9 cellular contexts compared by ENCODE assay signal in genomic region chr17:50950002-50950877, GRCh38.
DNase-seq lines count a peak whose midpoint lies in the region; ATAC-seq, FAIRE-seq and TF ChIP-seq lines count a peak whose summit lies in the region.
"Had no signal": no experiment of that assay in that cellular context is flagged by ENCODE, and none has a peak within 500 bp of the region (broad histone marks: within the 10 kb centered on the region; RNA-seq: fewer than 3 reads in every experiment).

No MANE protein-coding gene starts in this region.

- BruUV-seq in Caco-2 (replicated peaks; lab: Mats Ljungman, UMichigan): no TSS peak

- H3K56ac ChIP-seq in H1 (replicated peaks; ENCODE audit: insufficient read length, low read depth, low read length): no peak overlapping the region

- peak overlapping the region; percentile 2 for H4K5ac ChIP-seq in H1 (ENCODE audit: insufficient read length, low read depth, low read length)

- H4K20me1 ChIP-seq in H1 (replicated peaks in 1 of 2; ENCODE audit: control insufficient read depth in 1 of 2, insufficient read depth in 2 of 2, low read length in 2 of 2): no peaks in the 10 kb centered on the region

- H3K9ac ChIP-seq in H1 (replicated peaks in 1 of 4; ENCODE audit: extremely low read depth in 1 of 4, low read depth in 3 of 4, low read length in 3 of 4): no peak overlapping the region
- peak overlapping the region; percentile 94 for H3K9ac ChIP-seq in mesenchymal stem cell (ENCODE audit: low read length)

- H4K8ac ChIP-seq in H1 (ENCODE audit: extremely low read depth, insufficient read depth, low read length) (0 out of 2 replicates have a peak overlapping the region, but pooled peaks have one; percentile 83), mesenchymal stem cell (ENCODE audit: low read length) (peak overlapping the region; percentile 89)

- peaks cover 28% of the 10 kb centered on the region for H3K4me1 ChIP-seq in Caco-2
- peaks cover 3 to 32% (median 23%) of the 10 kb centered on the region in 4 experiments for H3K4me1 ChIP-seq in H1 (replicated peaks in 1 of 4; ENCODE audit: control insufficient read depth in 3 of 4, insufficient read depth in 4 of 4, low read length in 3 of 4)
- peaks cover 65% of the 10 kb centered on the region for H3K4me1 ChIP-seq in mesenchymal stem cell (ENCODE audit: control insufficient read depth, insufficient read depth, low read depth, low read length)

- no peak for TF ChIP-seq POLR2A in H1 (IDR thresholded peaks at IDR 0.05; ENCODE audit: control extremely low read depth in 1 of 2, low read depth in 2 of 2, low read length in 2 of 2)

- intact Hi-C loops in Caco-2 (cut with micrococcal nuclease; ENCODE audit: unreplicated experiment): loop anchor here (1.0 to 2.0 kb wide), 5 partner anchors 45 to 167 kb away; no protein-coding TSS in a partner anchor
- intact Hi-C loops in activated CD8-positive, alpha-beta T cell treated with anti-CD3 and anti-CD28 coated beads for 36 hours (cut with micrococcal nuclease): loop anchor here (10.0 kb wide), 1 partner anchor 165 kb away; no protein-coding TSS in a partner anchor

- peak overlapping the region; percentile 65; the same call in 1 of the 2 replicates for H2BK15ac ChIP-seq in H1 (ENCODE audit: low read length)
- peak overlapping the region; percentile 99 for H2BK15ac ChIP-seq in mesenchymal stem cell (ENCODE audit: low read depth, poor library complexity, severe bottlenecking)

- no peak overlapping the region for H3K14ac ChIP-seq in H1 (ENCODE audit: insufficient read length)
- no peak overlapping the region for H3K14ac ChIP-seq in mesenchymal stem cell (ENCODE audit: low read length in 2 of 2)

- H4K91ac ChIP-seq in H1 (replicated peaks; ENCODE audit: insufficient read length, low read length) (peak overlapping the region; percentile 93), mesenchymal stem cell (ENCODE audit: low read length) (peak overlapping the region; percentile 89)

- 0 out of 2 replicates have a peak overlapping the region, but pooled peaks have one; percentile 16 for H2AFZ ChIP-seq in H1 (ENCODE audit: low read length)
- peak overlapping the region; percentile 36 for H2AFZ ChIP-seq in mesenchymal stem cell (ENCODE audit: low read depth, low read length)

- no peaks in the 10 kb centered on the region for H3K23me2 ChIP-seq in H1 (ENCODE audit: low read depth, low read length)

- H3K18ac ChIP-seq in H1 (ENCODE audit: extremely low read depth, low read length) (peak overlapping the region; percentile 83), mesenchymal stem cell (ENCODE audit: low read depth in 1 of 2, low read length in 2 of 2) (peak overlapping the region; percentile 35 to 94)

- H2BK120ac ChIP-seq in H1 (replicated peaks; ENCODE audit: low read depth, low read length) (peak overlapping the region; percentile 96), mesenchymal stem cell (ENCODE audit: low read depth, low read length) (peak overlapping the region; percentile 54)

- CTCF ChIA-PET in Caco-2 (lab: Charles Lee) (interaction anchor here (0.7 to 3.7 kb wide), 18 partner anchors 15 to 167 kb away, joined by 3 to 84 read pairs (median 4); partner anchors contain the start of gene TOB1), H1 (lab: Charles Lee; ENCODE audit: partially characterized antibody) (interaction anchor here (0.6 to 21.7 kb wide), 36 partner anchors 10 to 319 kb away, joined by 3 to 735 read pairs (median 4); partner anchors contain the start of gene TOB1)
- CTCF ChIA-PET in activated CD8-positive, alpha-beta T cell treated with anti-CD3 and anti-CD28 coated beads for 36 hours (lab: Charles Lee): interaction anchor here (0.9 to 8.6 kb wide), 16 partner anchors 10 to 220 kb away, joined by 3 to 132 read pairs (median 5); partner anchors contain the start of gene TOB1

- FAIRE-seq in H1 (lab: Jason Lieb, UNC): peak; percentile 24
- FAIRE-seq: TTC549 had no signal

- H2AK5ac ChIP-seq in H1 (ENCODE audit: low read depth, low read length) (no peak overlapping the region), mesenchymal stem cell (ENCODE audit: low read length, severe bottlenecking) (peak overlapping the region; percentile 84)

- no peak overlapping the region for H3K4me3 ChIP-seq in Caco-2 (ENCODE audit: low read depth, low read length)
- no peak overlapping the region; a peak in 1 of 8 replicates for H3K4me3 ChIP-seq in H1 (ENCODE audit: extremely low read depth in 1 of 4, insufficient read depth in 2 of 4, low read depth in 3 of 4, low read length in 4 of 4)
- peak overlapping the region in 1 of 2 experiments; percentile 42 for H3K4me3 ChIP-seq in mesenchymal stem cell (ENCODE audit: insufficient read depth in 1 of 2, low read depth in 1 of 2, low read length in 2 of 2)

- H3K36me3 ChIP-seq in Caco-2 (ENCODE audit: control insufficient read depth, insufficient read depth, low read length) (no peaks in the 10 kb centered on the region), H1 (ENCODE audit: control insufficient read depth in 2 of 4, insufficient read depth in 4 of 4, low read length in 3 of 4) (no peaks in the 10 kb centered on the region), mesenchymal stem cell (ENCODE audit: control insufficient read depth in 1 of 2, insufficient read depth in 2 of 2, low read depth in 1 of 2, low read length in 2 of 2) (no peaks in the 10 kb centered on the region)

- peak overlapping the region; percentile 32 for H3K4me3 Mint-ChIP-seq in Caco-2 (ENCODE audit: unreplicated experiment)
- H3K4me3 Mint-ChIP-seq in activated CD8-positive, alpha-beta T cell treated with anti-CD3 and anti-CD28 coated beads for 36 hours: no peak overlapping the region

- peaks cover 7% of the 10 kb centered on the region for H3K36me3 Mint-ChIP-seq in Caco-2 (ENCODE audit: insufficient read depth, unreplicated experiment)
- no peaks in the 10 kb centered on the region for H3K36me3 Mint-ChIP-seq in activated CD8-positive, alpha-beta T cell treated with anti-CD3 and anti-CD28 coated beads for 36 hours (ENCODE audit: low read depth)

- no peaks in the 10 kb centered on the region for H3K27me3 Mint-ChIP-seq in Caco-2 (ENCODE audit: insufficient read depth, unreplicated experiment)
- no peaks in the 10 kb centered on the region for H3K27me3 Mint-ChIP-seq in activated CD8-positive, alpha-beta T cell treated with anti-CD3 and anti-CD28 coated beads for 36 hours

- H3K9me3 ChIP-seq in Caco-2: no peaks in the 10 kb centered on the region
- H3K9me3 ChIP-seq in H1 (ENCODE audit: insufficient read depth in 2 of 2, low read depth in 1 of 2, low read length in 1 of 2): no peaks in the 10 kb centered on the region
- no peaks in the 10 kb centered on the region for H3K9me3 ChIP-seq in mesenchymal stem cell (ENCODE audit: control insufficient read depth, low read length)

- H3K79me1 ChIP-seq in H1 (ENCODE audit: low read depth, low read length) (no peaks in the 10 kb centered on the region), mesenchymal stem cell (replicated peaks; ENCODE audit: low read length, poor library complexity, severe bottlenecking) (peaks cover 2% of the 10 kb centered on the region)

- H3K27ac Mint-ChIP-seq in Caco-2 (ENCODE audit: unreplicated experiment): peak overlapping the region; percentile 16
- H3K27ac Mint-ChIP-seq in activated CD8-positive, alpha-beta T cell treated with anti-CD3 and anti-CD28 coated beads for 36 hours: no peak overlapping the region

- H2BK12ac ChIP-seq in H1 (ENCODE audit: low read depth, low read length): peak overlapping the region; percentile 97; the same call in 1 of the 2 replicates
- peak overlapping the region; percentile 22 to 69 for H2BK12ac ChIP-seq in mesenchymal stem cell (ENCODE audit: low read length in 2 of 2)

- H3K4me2 ChIP-seq in H1 (ENCODE audit: insufficient read depth in 1 of 2, low read depth in 2 of 2, low read length in 2 of 2) (peak overlapping the region in 1 of 2 experiments; percentile 52; a peak in 2 of 4 replicates), mesenchymal stem cell (ENCODE audit: low read length, poor library complexity, severe bottlenecking) (peak overlapping the region; percentile 23)

- peak; percentile 99 to 100 for TF ChIP-seq RAD21 in H1 (IDR thresholded peaks at IDR 0.05 in 1 of 2, conservative IDR thresholded peaks at IDR 0.05 in 1 of 2; ENCODE audit: low read depth in 2 of 2, low read length in 2 of 2)

- 34% methylated on average over 25 of the region's 25 CpGs; no CpG with 5 or more reads in 1 of the 2 experiments for WGBS in H1 (ENCODE audit: extremely low coverage in 1 of 2, insufficient coverage in 1 of 2, insufficient read length in 1 of 2, insufficient replicate concordance in 2 of 2, low coverage in 1 of 2, low lambda C conversion rate in 2 of 2, missing lambda C conversion rate in 1 of 2), 2 experiments
- 12% methylated on average over 24 of the region's 25 CpGs for WGBS in mesenchymal stem cell

- H3K27me3 ChIP-seq in Caco-2 (replicated peaks; ENCODE audit: control insufficient read depth, insufficient read depth, low read length) (no peaks in the 10 kb centered on the region), H1 (replicated peaks in 1 of 4; ENCODE audit: control insufficient read depth in 3 of 4, extremely low read depth in 1 of 4, insufficient read depth in 3 of 4, low read length in 3 of 4) (no peaks in the 10 kb centered on the region), mesenchymal stem cell (ENCODE audit: control insufficient read depth in 1 of 2, insufficient read depth in 1 of 2, low read length in 2 of 2) (no peaks in the 10 kb centered on the region)

- ATAC-seq in HG02759 (IDR thresholded peaks at IDR 0.05; ENCODE audit: unreplicated experiment): peak; percentile 63
- ATAC-seq in activated CD8-positive, alpha-beta T cell treated with anti-CD3 and anti-CD28 coated beads for 36 hours: peak; percentile 91
- no peak for ATAC-seq in HG03565 (IDR thresholded peaks at IDR 0.05; ENCODE audit: unreplicated experiment)

- H3K23ac ChIP-seq in H1 (ENCODE audit: insufficient read length) (no peak overlapping the region), mesenchymal stem cell (ENCODE audit: low read length in 2 of 2) (no peak overlapping the region)

- peak overlapping the region; percentile 93 for H2BK20ac ChIP-seq in H1 (ENCODE audit: low read length)

- peak; percentile 90 to 93 for DNase-seq in Caco-2
- peak; percentile 84 for DNase-seq in NCI-H69 (lab: John Stamatoyannopoulos, UW)
- DNase-seq in activated CD8-positive, alpha-beta T cell treated with anti-CD3 and anti-CD28 coated beads for 36 hours: peak; percentile 69
- DNase-seq in H1 (ENCODE audit: low read depth in 1 of 2, low spot score in 2 of 2): peak in 1 of 2 experiments; percentile 86
- peak; percentile 94 for DNase-seq in mesenchymal stem cell
- DNase-seq in stimulated activated CD8-positive, alpha-beta memory T cell treated with anti-CD3 and anti-CD28 coated beads, Interleukin-12 subunit alpha, Interleukin-12 subunit beta, amount 100 ng/mL, for 1 hour (ENCODE audit: low read depth): peak; percentile 26

- H3K27ac ChIP-seq in H1 (ENCODE audit: low read depth, low read length) (no peak overlapping the region; the same call in 1 of the 2 replicates), mesenchymal stem cell (ENCODE audit: low read length, poor library complexity, severe bottlenecking) (peak overlapping the region; percentile 79)

- peak; percentile 99 for TF ChIP-seq CTCF in Caco-2 (IDR thresholded peaks at IDR 0.05; ENCODE audit: insufficient read depth in 1 of 2, low read depth in 1 of 2, low read length in 1 of 2, severe bottlenecking in 1 of 2, unreplicated experiment in 1 of 2)
- peak; percentile 69 for TF ChIP-seq CTCF in activated CD8-positive, alpha-beta T cell treated with anti-CD3 and anti-CD28 coated beads for 36 hours (IDR thresholded peaks at IDR 0.05)
- peak; percentile 88 to 95 (median 90) for TF ChIP-seq CTCF in H1 (IDR thresholded peaks at IDR 0.05; ENCODE audit: control extremely low read depth in 1 of 3, insufficient read depth in 1 of 3, low read depth in 1 of 3, low read length in 3 of 3)

- H3K79me2 ChIP-seq in H1 (ENCODE audit: control insufficient read depth in 1 of 2, insufficient read depth in 2 of 2, low read length in 2 of 2): no peaks in the 10 kb centered on the region

- POLR2A ChIA-PET in Caco-2 (lab: Charles Lee) (interaction anchor here (0.8 to 2.8 kb wide), 3 partner anchors 66 to 98 kb away, joined by 4 to 42 read pairs (median 5); partner anchors contain the start of gene TOB1), H1 (lab: Charles Lee; ENCODE audit: partially characterized antibody) (interaction anchor here (0.9 to 21.0 kb wide), 5 partner anchors 19 to 231 kb away, joined by 3 to 308 read pairs (median 4); partner anchors contain the start of genes LUC7L3 and TOB1)
- POLR2A ChIA-PET in activated CD8-positive, alpha-beta T cell treated with anti-CD3 and anti-CD28 coated beads for 36 hours (lab: Charles Lee): interaction anchor here (10.4 kb wide), 1 partner anchor 84 kb away, joined by 100 read pairs; the partner anchor contains the start of gene TOB1

- peak overlapping the region; percentile 92; the same call in 1 of the 2 replicates for H2BK5ac ChIP-seq in H1 (ENCODE audit: low read depth, low read length)
- H2BK5ac ChIP-seq in mesenchymal stem cell (ENCODE audit: low read depth, low read length, poor library complexity, severe bottlenecking): peak overlapping the region; percentile 67

- H3K9me3 Mint-ChIP-seq in Caco-2 (ENCODE audit: unreplicated experiment): no peaks in the 10 kb centered on the region
- H3K9me3 Mint-ChIP-seq in activated CD8-positive, alpha-beta T cell treated with anti-CD3 and anti-CD28 coated beads for 36 hours: no peaks in the 10 kb centered on the region

- peaks cover 31% of the 10 kb centered on the region for H3K4me1 Mint-ChIP-seq in Caco-2 (ENCODE audit: low read depth, unreplicated experiment)
- H3K4me1 Mint-ChIP-seq in activated CD8-positive, alpha-beta T cell treated with anti-CD3 and anti-CD28 coated beads for 36 hours (ENCODE audit: low read depth): peaks cover 12% of the 10 kb centered on the region

- peak overlapping the region; percentile 36 for H3K4ac ChIP-seq in H1 (replicated peaks; ENCODE audit: insufficient read length, low read depth, low read length)
- H3K4ac ChIP-seq in mesenchymal stem cell (ENCODE audit: low read depth in 1 of 2, low read length in 2 of 2): peak overlapping the region; percentile 36 to 75

- no peak for TF ChIP-seq EP300 in H1 (IDR thresholded peaks at IDR 0.05; ENCODE audit: borderline replicate concordance in 1 of 2, low read depth in 2 of 2, low read length in 2 of 2)
